1 cellular context compared by ENCODE assay signal in the genomic region with DNA sequence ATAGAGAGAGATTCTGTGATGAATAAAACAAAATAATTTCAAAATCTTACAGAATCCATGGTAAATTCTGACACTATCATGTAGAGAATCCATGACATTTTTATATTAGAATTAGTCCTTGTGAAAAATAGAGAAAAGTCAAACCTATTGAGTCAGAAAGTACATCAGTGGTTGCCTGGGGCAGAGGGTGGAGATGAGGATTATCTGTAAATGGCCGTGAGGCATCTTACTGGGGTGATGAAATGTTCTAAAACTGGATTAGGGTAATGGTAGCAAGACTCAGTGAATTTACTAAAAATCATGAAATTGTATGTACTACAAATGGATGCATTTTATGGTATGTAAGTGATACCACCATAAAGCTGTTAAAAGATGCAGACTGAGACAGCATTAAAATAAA.
TF ChIP-seq lines count a peak whose summit lies in the region.

No MANE protein-coding gene starts in this region.

TF ChIP-seq in IMR-90, 13 proteins besides CTCF, POLR2A, EP300 and RAD21:
- TF ChIP-seq RFX5 (IDR thresholded peaks at IDR 0.05; ENCODE audit: low read depth, low read length) (no peak), NFE2L2 (IDR thresholded peaks at IDR 0.05; ENCODE audit: low read depth, low read length) (no peak), RCOR1 (IDR thresholded peaks at IDR 0.05; ENCODE audit: insufficient replicate concordance, low read length) (no peak), FOS (IDR thresholded peaks at IDR 0.05; ENCODE audit: low read depth, low read length) (no peak), MAZ (IDR thresholded peaks at IDR 0.05; ENCODE audit: borderline replicate concordance, low read depth, low read length) (no peak)
- TF ChIP-seq, protein P1, sequence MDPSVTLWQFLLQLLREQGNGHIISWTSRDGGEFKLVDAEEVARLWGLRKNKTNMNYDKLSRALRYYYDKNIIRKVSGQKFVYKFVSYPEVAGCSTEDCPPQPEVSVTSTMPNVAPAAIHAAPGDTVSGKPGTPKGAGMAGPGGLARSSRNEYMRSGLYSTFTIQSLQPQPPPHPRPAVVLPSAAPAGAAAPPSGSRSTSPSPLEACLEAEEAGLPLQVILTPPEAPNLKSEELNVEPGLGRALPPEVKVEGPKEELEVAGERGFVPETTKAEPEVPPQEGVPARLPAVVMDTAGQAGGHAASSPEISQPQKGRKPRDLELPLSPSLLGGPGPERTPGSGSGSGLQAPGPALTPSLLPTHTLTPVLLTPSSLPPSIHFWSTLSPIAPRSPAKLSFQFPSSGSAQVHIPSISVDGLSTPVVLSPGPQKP (IDR thresholded peaks at IDR 0.05; ENCODE audit: borderline replicate concordance, low read depth, low read length): no peak
TF ChIP-seq in IMR-90: peak in this region for 0.
